ENCODE assay signal across 8 cellular contexts in the genomic region with DNA sequence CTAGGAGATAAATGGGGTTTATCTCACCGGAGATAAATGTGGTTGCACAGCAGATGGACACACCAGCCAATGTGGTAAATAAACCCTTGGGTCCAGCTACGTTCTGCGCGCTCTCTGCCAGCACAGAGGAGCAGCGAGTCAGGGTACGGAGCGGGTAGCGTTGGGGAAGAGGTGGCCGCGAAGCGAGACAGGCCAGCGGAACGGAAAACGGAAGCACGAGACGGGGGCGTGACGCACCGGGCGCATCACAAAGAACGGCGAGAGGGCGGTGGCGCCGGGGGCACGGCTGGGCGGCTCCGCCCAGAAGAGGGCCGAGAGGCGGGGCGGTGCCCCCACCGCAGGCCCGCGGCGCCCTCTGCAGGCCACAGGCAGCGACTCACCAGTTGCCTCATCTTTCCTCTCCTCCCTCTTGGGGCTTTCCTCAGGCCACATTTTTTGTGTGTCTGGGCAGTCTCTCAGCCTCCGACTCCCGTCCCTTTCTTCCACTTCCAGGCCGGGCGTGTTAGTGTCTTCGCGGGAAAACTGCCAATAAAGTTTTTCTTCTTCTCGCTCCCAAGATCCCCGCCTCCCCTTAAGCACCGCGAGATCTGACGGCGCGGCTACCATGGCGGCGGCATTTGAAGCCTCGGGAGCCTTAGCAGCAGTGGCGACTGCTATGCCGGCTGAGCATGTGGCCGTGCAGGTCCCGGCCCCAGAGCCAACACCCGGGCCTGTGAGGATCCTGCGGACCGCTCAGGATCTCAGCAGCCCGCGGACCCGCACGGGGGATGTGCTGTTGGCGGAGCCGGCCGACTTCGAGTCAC. TPM values are rescaled to one million over a fixed set of nuclear protein-coding genes. Genes with fewer than 3 reads are reported as not detected.
DNase-seq lines count a peak whose midpoint lies in the region; TF ChIP-seq lines count a peak whose summit lies in the region.

Gene DDX20 (plus strand): TSS at position 581 of the 803 bp plus-strand sequence. CDS start 24 bp downstream, at position 605.

- peaks cover 12% of the 10 kb centered on the region for H3K36me3 ChIP-seq in H7 (replicated peaks; ENCODE audit: control insufficient read depth, insufficient read depth, low read length)
- peaks cover 6% of the 10 kb centered on the region; the same call in 1 of the 2 replicates for H3K36me3 ChIP-seq in Loucy (ENCODE audit: insufficient read depth, low read length)
- no peaks in the 10 kb centered on the region for H3K36me3 ChIP-seq in neural cell (ENCODE audit: insufficient read depth, low read length)
- peaks cover 2 to 27% (median 22%) of the 10 kb centered on the region in 4 donors for H3K36me3 ChIP-seq in stomach

- 0% methylated on average over 57 to 67 of the region's 67 CpGs for WGBS in stomach, 5 donors

- TF ChIP-seq EP300 in neural cell (conservative IDR thresholded peaks at IDR 0.05; ENCODE audit: poor library complexity, severe bottlenecking) (peak; percentile 84), stomach (IDR thresholded peaks at IDR 0.05) (no peak)

- H3K9me3 ChIP-seq in Loucy (ENCODE audit: insufficient read depth, low read depth, low read length) (no peaks in the 10 kb centered on the region), neural cell (ENCODE audit: low read length) (no peaks in the 10 kb centered on the region), stomach (no peaks in the 10 kb centered on the region)

- H3K27ac ChIP-seq in neural cell (ENCODE audit: low read length) (peak within 1 kb of the TSS; percentile 99), stomach (peak within 1 kb of the TSS; percentile 88 to 94 (median 90))

- TF ChIP-seq RAD21 in neural cell (conservative IDR thresholded peaks at IDR 0.05) = peak; percentile 91

- peak; percentile 94 for TF ChIP-seq POLR2A in Raji (IDR thresholded peaks at IDR 0.05; ENCODE audit: insufficient read depth, low read depth, low read length)
- TF ChIP-seq POLR2A in stomach (IDR thresholded peaks at IDR 0.05) = no peak

- H4K20me1 ChIP-seq in Loucy (ENCODE audit: insufficient read depth, low read length, poor library complexity, severe bottlenecking) = peaks cover 25% of the 10 kb centered on the region
- no peaks in the 10 kb centered on the region for H4K20me1 ChIP-seq in neural cell (ENCODE audit: insufficient read depth)

- H2AFZ ChIP-seq in Loucy (ENCODE audit: low read length) (peak within 1 kb of the TSS; percentile 92), neural cell (ENCODE audit: low read depth, low read length) (peak within 1 kb of the TSS; percentile 62)

- H3K4me1 ChIP-seq in Loucy (ENCODE audit: insufficient read depth, low read length, poor library complexity, severe bottlenecking) = peaks cover 33% of the 10 kb centered on the region
- peaks cover 8 to 39% (median 27%) of the 10 kb centered on the region in 4 donors for H3K4me1 ChIP-seq in stomach

- H3F3A ChIP-seq in Loucy (ENCODE audit: low read depth) (no peaks in the 10 kb centered on the region), neural cell (ENCODE audit: insufficient read depth, low read length, poor library complexity, severe bottlenecking) (peaks cover 7% of the 10 kb centered on the region)

- H3K9me2 ChIP-seq in Loucy (replicated peaks; ENCODE audit: low read depth, low read length) = no peaks in the 10 kb centered on the region
- no peaks in the 10 kb centered on the region for H3K9me2 ChIP-seq in neural cell (ENCODE audit: insufficient read depth, low read length)

- H3K9ac ChIP-seq in Loucy (ENCODE audit: low read depth, low read length, poor library complexity, severe bottlenecking) (peak within 1 kb of the TSS; percentile 97), neural cell (ENCODE audit: low read length) (peak within 1 kb of the TSS; percentile 91)

- peak; percentile 92 for DNase-seq in G401 (ENCODE audit: low spot score)
- peak; percentile 98 for DNase-seq in H7
- peak; percentile 88 for DNase-seq in activated effector memory CD4-positive, alpha-beta T cell treated with Interleukin-2 at 50 U/mL for 16 hours
- DNase-seq in fibroblast of pulmonary artery (ENCODE audit: low read depth) = peak; percentile 98
- DNase-seq in stomach = peak; percentile 92

- intact Hi-C loops in stomach (cut with DNase I; ENCODE audit: low total_unique reads) = no loop called here

- H3K79me2 ChIP-seq in Loucy (ENCODE audit: insufficient read depth, low read length) = peaks cover 55% of the 10 kb centered on the region
- peaks cover 31% of the 10 kb centered on the region for H3K79me2 ChIP-seq in neural cell (replicated peaks; ENCODE audit: insufficient read depth, low read length)

- peak within 1 kb of the TSS; percentile 95 for H3K4me3 ChIP-seq in H7 (ENCODE audit: insufficient read depth, low read depth, low read length)
- peak within 1 kb of the TSS; percentile 95 for H3K4me3 ChIP-seq in Loucy (ENCODE audit: low read length, poor library complexity, severe bottlenecking)
- peak within 1 kb of the TSS; percentile 94 for H3K4me3 ChIP-seq in fibroblast of pulmonary artery (replicated peaks; ENCODE audit: low read depth, low read length)
- H3K4me3 ChIP-seq in neural cell (ENCODE audit: low read length) = peak within 1 kb of the TSS; percentile 72
- H3K4me3 ChIP-seq in stomach = peak within 1 kb of the TSS; percentile 81 to 84 (median 82)

- in situ Hi-C loops in G401 (cut with HindIII; ENCODE audit: low sequenced_read_pairs) = no loop called here

- H3K4me2 ChIP-seq in Loucy (ENCODE audit: low read depth, low read length, poor library complexity, severe bottlenecking) (peak within 1 kb of the TSS; percentile 74), neural cell (ENCODE audit: low read length) (peak within 1 kb of the TSS; percentile 100)

- H3K27me3 ChIP-seq in H7 (ENCODE audit: control insufficient read depth, insufficient read depth, low read length) = no peaks in the 10 kb centered on the region
- H3K27me3 ChIP-seq in Loucy (ENCODE audit: insufficient read depth, low read length, poor library complexity, severe bottlenecking) = no peaks in the 10 kb centered on the region
- H3K27me3 ChIP-seq in neural cell (ENCODE audit: insufficient read depth, low read depth, low read length) = no peaks in the 10 kb centered on the region
- no peaks in the 10 kb centered on the region for H3K27me3 ChIP-seq in stomach

- TF ChIP-seq CTCF in Loucy (conservative IDR thresholded peaks at IDR 0.05; ENCODE audit: low read length) (peak; percentile 93), fibroblast of pulmonary artery (IDR thresholded peaks at IDR 0.05; ENCODE audit: low read length, missing control alignments) (peak; percentile 61), neural cell (IDR thresholded peaks at IDR 0.05; ENCODE audit: poor library complexity, severe bottlenecking) (peak; percentile 99), stomach (IDR thresholded peaks at IDR 0.05) (peak in 5 of 7 experiments; percentile 68 to 93 (median 87))

TF ChIP-seq in neural cell, 6 proteins besides CTCF, POLR2A, EP300 and RAD21:
- TF ChIP-seq REST (IDR thresholded peaks at IDR 0.05; ENCODE audit: borderline replicate concordance) = peak; percentile 91
- peak; percentile 62 for TF ChIP-seq TAF1 (IDR thresholded peaks at IDR 0.05; ENCODE audit: low read depth)
- peak; percentile 100 for TF ChIP-seq MXI1 (conservative IDR thresholded peaks at IDR 0.05; ENCODE audit: poor library complexity, severe bottlenecking)
- TF ChIP-seq POLR2AphosphoS5 (IDR thresholded peaks at IDR 0.05) = peak; percentile 86
- peak; percentile 93 for TF ChIP-seq SMC3 (conservative IDR thresholded peaks at IDR 0.05; ENCODE audit: poor library complexity)
- TF ChIP-seq EZH2 (IDR thresholded peaks at IDR 0.05; ENCODE audit: borderline replicate concordance, insufficient read depth, low read length, poor library complexity, severe bottlenecking) = no peak

RNA-seq across cellular contexts. Expression of gene DDX20, which starts in this region (rescaled TPM):
- total RNA-seq in G401 (2014; rRNA removed; shearing (Covaris generic)) = 21.8 and 37.9 TPM in 2 replicates
- 39.3 and 39.4 TPM in 2 replicates for total RNA-seq in H7 (2014; rRNA removed; shearing (Covaris generic))
- polyA plus RNA-seq in neural cell = 26.5 and 30.0 TPM in 2 replicates
- 37.5 and 40.5 TPM in 2 replicates for polyA minus RNA-seq in neural cell
- total RNA-seq in stomach = 10 to 100 TPM in 4 of 5 donors, under 1 TPM in 1; 0.58 to 55.6 (median 17.2) TPM
- polyA plus RNA-seq in stomach = 1 to 10 TPM; 3.3 to 4.9 (median 3.7) TPM

Comparison
In these comparisons a context has a peak if more than half of its experiments do, and no peak if none do; other contexts are left out.
1. Peak in every context shown above with its lines: DNase-seq, H3K4me3 ChIP-seq and H3K27ac ChIP-seq.